In the genomic region with DNA sequence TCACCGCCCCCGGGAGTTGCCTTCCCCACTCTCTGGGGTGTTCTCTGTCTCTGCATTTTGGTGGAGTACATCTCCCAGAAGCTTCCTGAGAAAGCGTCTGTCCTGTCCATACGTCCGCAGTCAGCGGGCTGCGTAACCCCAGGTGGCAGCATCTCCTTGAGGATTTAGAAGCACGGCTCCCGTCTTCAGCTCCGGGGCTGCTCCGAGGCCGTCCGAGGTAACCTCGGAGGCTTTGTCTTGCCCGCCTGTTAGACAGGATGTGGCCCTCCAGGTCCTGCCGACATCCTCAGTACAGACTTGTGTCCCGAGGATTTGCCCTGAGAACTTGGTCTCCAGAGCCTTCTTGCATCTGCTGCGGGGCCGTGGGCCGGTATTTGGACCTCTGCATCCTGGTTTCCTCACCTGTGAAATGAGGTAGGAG, we compare ENCODE assay signal across 15 cellular contexts. TPM values are rescaled to one million over a fixed set of nuclear protein-coding genes. Genes with fewer than 3 reads are reported as not detected.
"Had no signal": no experiment of that assay in that cellular context is flagged by ENCODE, and none has a peak within 500 bp of the region (broad histone marks: within the 10 kb centered on the region; RNA-seq: fewer than 3 reads in every experiment).

No MANE protein-coding gene starts in this region.

- H3K9me3 Mint-ChIP-seq: activated naive CD4-positive, alpha-beta T cell treated with anti-CD3 and anti-CD28 coated beads, Interleukin-2, amount 50 U/mL, for 24 hours; activated T-helper 17 cell treated with anti-CD3 and anti-CD28 coated beads, Interleukin-2, amount 50 U/mL, for 72 hours; natural killer cell; stimulated activated effector memory CD8-positive, alpha-beta T cell treated with anti-CD3 and anti-CD28 coated beads, Interleukin-12 subunit alpha, Interleukin-12 subunit beta, amount 100 ng/mL, for 72 hours had no signal

- H3K79me2 ChIP-seq: hepatocyte had no signal

- H3K4me3 ChIP-seq: hepatocyte, left lung, right lobe of liver, tibial artery had no signal

- H3K27ac Mint-ChIP-seq: activated CD4-positive, alpha-beta T cell treated with anti-CD3 and anti-CD28 coated beads, Interleukin-2, amount 10 ng/mL, durations not matched to agents 7 days and 5 days; activated naive CD4-positive, alpha-beta T cell treated with anti-CD3 and anti-CD28 coated beads, Interleukin-2, amount 50 U/mL, for 24 hours; activated T-helper 17 cell treated with anti-CD3 and anti-CD28 coated beads, Interleukin-2, amount 50 U/mL, for 72 hours; natural killer cell; stimulated activated effector memory CD8-positive, alpha-beta T cell treated with anti-CD3 and anti-CD28 coated beads, Interleukin-12 subunit alpha, Interleukin-12 subunit beta, amount 100 ng/mL, for 72 hours had no signal

- H3K4me2 ChIP-seq: hepatocyte had no signal

- DNase-seq: activated CD4-positive, alpha-beta T cell treated with anti-CD3 and anti-CD28 coated beads, Interleukin-2, amount 10 ng/mL, durations not matched to agents 7 days and 5 days; islet precursor cell; mesenchymal stem cell; natural killer cell; stimulated activated CD4-positive, alpha-beta T cell treated with anti-CD3 and anti-CD28 coated beads, Interleukin-12 subunit alpha, Interleukin-12 subunit beta, amount 100 ng/mL, for 4 hours; stimulated activated CD4-positive, alpha-beta T cell treated with anti-CD3 and anti-CD28 coated beads, Interleukin-2, amount 100 ng/mL, for 24 hours; SW 1271 had no signal

- H3K27ac ChIP-seq: hepatocyte, right lobe of liver, tibial artery had no signal

- H3K4me1 Mint-ChIP-seq: activated CD4-positive, alpha-beta T cell treated with anti-CD3 and anti-CD28 coated beads, Interleukin-2, amount 10 ng/mL, durations not matched to agents 7 days and 5 days; activated naive CD4-positive, alpha-beta T cell treated with anti-CD3 and anti-CD28 coated beads, Interleukin-2, amount 50 U/mL, for 24 hours; activated T-helper 17 cell treated with anti-CD3 and anti-CD28 coated beads, Interleukin-2, amount 50 U/mL, for 72 hours had no signal

- H3K4me1 ChIP-seq: left lung, right lobe of liver, tibial artery had no signal

- H3K27me3 ChIP-seq: hepatocyte, left lung, right lobe of liver, tibial artery had no signal

- H3K9me3 ChIP-seq: tibial artery had no signal

- H3K4me3 Mint-ChIP-seq: activated CD4-positive, alpha-beta T cell treated with anti-CD3 and anti-CD28 coated beads, Interleukin-2, amount 10 ng/mL, durations not matched to agents 7 days and 5 days; activated naive CD4-positive, alpha-beta T cell treated with anti-CD3 and anti-CD28 coated beads, Interleukin-2, amount 50 U/mL, for 24 hours; activated T-helper 17 cell treated with anti-CD3 and anti-CD28 coated beads, Interleukin-2, amount 50 U/mL, for 72 hours; natural killer cell; stimulated activated effector memory CD8-positive, alpha-beta T cell treated with anti-CD3 and anti-CD28 coated beads, Interleukin-12 subunit alpha, Interleukin-12 subunit beta, amount 100 ng/mL, for 72 hours had no signal

- ATAC-seq: activated T-helper 17 cell treated with anti-CD3 and anti-CD28 coated beads, Interleukin-2, amount 50 U/mL, for 72 hours; natural killer cell; right lobe of liver; stimulated activated effector memory CD8-positive, alpha-beta T cell treated with anti-CD3 and anti-CD28 coated beads, Interleukin-12 subunit alpha, Interleukin-12 subunit beta, amount 100 ng/mL, for 72 hours had no signal

- H2AFZ ChIP-seq: hepatocyte had no signal

- H3K27me3 Mint-ChIP-seq: activated CD4-positive, alpha-beta T cell treated with anti-CD3 and anti-CD28 coated beads, Interleukin-2, amount 10 ng/mL, durations not matched to agents 7 days and 5 days; activated naive CD4-positive, alpha-beta T cell treated with anti-CD3 and anti-CD28 coated beads, Interleukin-2, amount 50 U/mL, for 24 hours; activated T-helper 17 cell treated with anti-CD3 and anti-CD28 coated beads, Interleukin-2, amount 50 U/mL, for 72 hours had no signal

RNA-seq across cellular contexts. Expression of a gene that starts 59.7 kb away (rescaled TPM):
- total RNA-seq: activated CD4-positive, alpha-beta T cell treated with anti-CD3 and anti-CD28 coated beads, Interleukin-2, amount 10 ng/mL, durations not matched to agents 7 days and 5 days; activated T-helper 17 cell treated with anti-CD3 and anti-CD28 coated beads, Interleukin-2, amount 50 U/mL, for 72 hours; hepatocyte; natural killer cell; right lobe of liver; SK-MEL-5 had no signal
